ENCODE assay signal across 10 cellular contexts in genomic region chr20:21096321-21097043, GRCh38. TPM values are rescaled to one million over a fixed set of nuclear protein-coding genes. Genes with fewer than 3 reads are reported as not detected.
A peak's percentile ranks its signal among the peaks of the same experiment; 100 is the strongest.
DNase-seq lines count a peak whose midpoint lies in the region; ATAC-seq and TF ChIP-seq lines count a peak whose summit lies in the region.
"Had no signal": no experiment of that assay in that cellular context is flagged by ENCODE, and none has a peak within 500 bp of the region (broad histone marks: within the 10 kb centered on the region; RNA-seq: fewer than 3 reads in every experiment).

No MANE protein-coding gene starts in this region.

- no peaks in the 10 kb centered on the region for H3K9me3 Mint-ChIP-seq in activated naive CD4-positive, alpha-beta T cell treated with anti-CD3 and anti-CD28 coated beads for 36 hours

- DNase-seq in activated naive CD4-positive, alpha-beta T cell treated with anti-CD3 and anti-CD28 coated beads for 36 hours: peak; percentile 14
- DNase-seq in activated naive CD4-positive, alpha-beta T cell treated with anti-CD3 and anti-CD28 coated beads, Interleukin-2, amount 50 U/mL, for 16 hours: no peak
- DNase-seq in NCI-H2171 (lab: John Stamatoyannopoulos, UW): peak; percentile 24
- peak; percentile 18 for DNase-seq in choroid plexus epithelial cell (ENCODE audit: low read depth)
- peak in 33 of 49 donors; percentile 16 to 82 (median 42) for DNase-seq in substantia nigra (lab: John Stamatoyannopoulos, UW)
- no peak for DNase-seq in RWPE1 (ENCODE audit: low spot score)
- no peak for DNase-seq in OCI-M2 (lab: John Stamatoyannopoulos, UW; ENCODE audit: unreplicated experiment)
- DNase-seq: NCI-H774 had no signal

- no peaks in the 10 kb centered on the region for H3K36me3 Mint-ChIP-seq in activated naive CD4-positive, alpha-beta T cell treated with anti-CD3 and anti-CD28 coated beads for 36 hours (ENCODE audit: low read depth)

- no peak overlapping the region for H3K27ac Mint-ChIP-seq in activated naive CD4-positive, alpha-beta T cell treated with anti-CD3 and anti-CD28 coated beads for 36 hours

- POLR2A ChIA-PET in RWPE1 (lab: Yijun Ruan, JAX; ENCODE audit: low non-redundant PET): no interaction called here

- no peak overlapping the region for H3K4me3 ChIP-seq in choroid plexus epithelial cell (ENCODE audit: low read depth, low read length)

- intact Hi-C loops in activated naive CD4-positive, alpha-beta T cell treated with anti-CD3 and anti-CD28 coated beads for 36 hours (cut with micrococcal nuclease): no loop called here

- no peak overlapping the region for H3K27ac ChIP-seq in substantia nigra (ENCODE audit: low read depth, low read length, poor library complexity, severe bottlenecking)
- no peak overlapping the region for H3K27ac ChIP-seq in RWPE1
- H3K27ac ChIP-seq: C4-2B had no signal

- H3K4me1 Mint-ChIP-seq in activated naive CD4-positive, alpha-beta T cell treated with anti-CD3 and anti-CD28 coated beads for 36 hours (ENCODE audit: low read depth): peaks cover 12% of the 10 kb centered on the region

- TF ChIP-seq CTCF in choroid plexus epithelial cell (conservative IDR thresholded peaks at IDR 0.05; ENCODE audit: low read depth, low read length) (no peak), RWPE1 (conservative IDR thresholded peaks at IDR 0.05; ENCODE audit: low read depth) (no peak)

- no peak for ATAC-seq in GM19035 (IDR thresholded peaks at IDR 0.05; ENCODE audit: unreplicated experiment)

- CTCF ChIA-PET in activated naive CD4-positive, alpha-beta T cell treated with anti-CD3 and anti-CD28 coated beads for 36 hours (lab: Charles Lee): no interaction called here
- CTCF ChIA-PET in RWPE1 (lab: Yijun Ruan, JAX): no interaction called here

- H3K27me3 Mint-ChIP-seq in activated naive CD4-positive, alpha-beta T cell treated with anti-CD3 and anti-CD28 coated beads for 36 hours (ENCODE audit: low read depth): peaks cover 63% of the 10 kb centered on the region

- H3K4me3 Mint-ChIP-seq in activated naive CD4-positive, alpha-beta T cell treated with anti-CD3 and anti-CD28 coated beads for 36 hours: no peak overlapping the region

RNA-seq across cellular contexts. Expression of gene LINC00237, which starts 9.7 kb away (rescaled TPM):
- not detected for total RNA-seq in activated naive CD4-positive, alpha-beta T cell treated with anti-CD3 and anti-CD28 coated beads for 36 hours

RNA-seq across cellular contexts. Expression of gene KIZ, which starts 29.4 kb away (rescaled TPM):
- total RNA-seq in activated naive CD4-positive, alpha-beta T cell treated with anti-CD3 and anti-CD28 coated beads for 36 hours: 10 to 100 TPM; 11.3 to 13.0 TPM

Comparison
In these comparisons a context has a peak if more than half of its experiments do, and no peak if none do; other contexts are left out.
1. DNase-seq: peak in activated naive CD4-positive, alpha-beta T cell treated with anti-CD3 and anti-CD28 coated beads for 36 hours (single experiment), NCI-H2171 (single experiment), choroid plexus epithelial cell (single experiment) and substantia nigra (33 of 49); none in activated naive CD4-positive, alpha-beta T cell treated with anti-CD3 and anti-CD28 coated beads, Interleukin-2, amount 50 U/mL, for 16 hours (single experiment), RWPE1 (single experiment) and OCI-M2 (single experiment).